Comparison of ENCODE assay signal across 34 cellular contexts in the genomic region with DNA sequence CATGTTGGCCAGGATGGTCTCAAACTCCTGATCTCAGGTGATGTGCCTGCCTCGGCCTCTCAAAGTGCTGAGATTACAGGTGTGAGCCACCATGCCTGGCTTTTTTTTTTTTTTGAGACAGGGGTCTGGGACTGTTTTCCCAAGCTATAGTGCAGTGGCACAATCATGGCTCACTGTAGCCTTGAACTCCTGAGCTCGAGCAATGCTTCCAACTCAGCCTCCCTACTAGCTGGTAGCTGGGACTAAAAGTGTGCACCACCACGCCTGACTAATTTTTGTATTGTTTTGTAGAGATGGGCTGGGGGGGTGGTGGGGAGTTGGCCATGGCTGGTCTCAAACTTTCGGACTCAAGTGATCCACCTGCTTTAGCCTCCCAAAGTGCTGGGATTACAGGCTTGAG.
"Had no signal": no experiment of that assay in that cellular context is flagged by ENCODE, and none has a peak within 500 bp of the region (broad histone marks: within the 10 kb centered on the region; RNA-seq: fewer than 3 reads in every experiment).

No MANE protein-coding gene starts in this region.

- FAIRE-seq: astrocyte, bronchial epithelial cell had no signal

- H3K27ac ChIP-seq: adrenal gland, ascending aorta, body of pancreas, brain microvascular endothelial cell, breast epithelium, cardiac muscle cell had no signal

- ATAC-seq: activated naive CD4-positive, alpha-beta T cell treated with anti-CD3 and anti-CD28 coated beads, Interleukin-2, amount 50 U/mL, for 72 hours; activated naive CD8-positive, alpha-beta T cell treated with anti-CD3 and anti-CD28 coated beads, Interleukin-2, amount 50 U/mL, for 24 hours; activated T-cell treated with anti-CD3 and anti-CD28 coated beads, Interleukin-2, amount 50 U/mL, for 4 hours; activated T-cell treated with anti-CD3 and anti-CD28 coated beads, Interleukin-2, amount 50 U/mL, for 72 hours; activated T-helper 17 cell treated with anti-CD3 and anti-CD28 coated beads, Interleukin-2, amount 50 U/mL, for 72 hours; body of pancreas had no signal

- H3K27me3 ChIP-seq: adrenal gland, ascending aorta, body of pancreas, brain microvascular endothelial cell, breast epithelium, cardiac muscle cell had no signal

- H3K9me3 ChIP-seq: adrenal gland, ascending aorta, body of pancreas, breast epithelium had no signal

- DNase-seq: activated effector memory CD4-positive, alpha-beta T cell treated with anti-CD3 and anti-CD28 coated beads, Interleukin-2, amount 50 U/mL, for 16 hours; activated effector memory CD4-positive, alpha-beta T cell treated with Interleukin-2 at 50 U/mL for 16 hours; activated gamma-delta T cell; activated gamma-delta T cell treated with Interleukin-2 at 50 U/mL for 16 hours; activated naive CD4-positive, alpha-beta T cell; activated naive CD4-positive, alpha-beta T cell treated with anti-CD3 and anti-CD28 coated beads for 36 hours; activated naive CD4-positive, alpha-beta T cell treated with anti-CD3 and anti-CD28 coated beads, Interleukin-2, amount 10 ng/mL, durations not matched to agents 7 days and 5 days; activated naive CD4-positive, alpha-beta T cell treated with anti-CD3 and anti-CD28 coated beads, Interleukin-2, amount 50 U/mL, for 16 hours; activated naive CD4-positive, alpha-beta T cell treated with Interleukin-2 at 50 U/mL for 16 hours; activated naive CD8-positive, alpha-beta T cell treated with anti-CD3 and anti-CD28 coated beads for 36 hours; activated naive CD8-positive, alpha-beta T cell treated with anti-CD3 and anti-CD28 coated beads, Interleukin-2, amount 10 ng/mL, durations not matched to agents 7 days and 5 days; activated naive CD8-positive, alpha-beta T cell treated with anti-CD3 and anti-CD28 coated beads, Interleukin-2, amount 50 U/mL, for 24 hours; activated T-cell treated with anti-CD3 and anti-CD28 coated beads, Interleukin-2, amount 50 U/mL, for 1 hour; activated T-cell treated with anti-CD3 and anti-CD28 coated beads, Interleukin-2, amount 50 U/mL, for 24 hours; activated T-cell treated with anti-CD3 and anti-CD28 coated beads, Interleukin-2, amount 50 U/mL, for 4 hours; activated T-cell treated with anti-CD3 and anti-CD28 coated beads, Interleukin-2, amount 50 U/mL, for 48 hours; activated T-cell treated with anti-CD3 and anti-CD28 coated beads, Interleukin-2, amount 50 U/mL, for 72 hours; adrenal gland; amniotic stem cell; amygdala; anterior cingulate cortex; aorta; body of pancreas; brain microvascular endothelial cell; caudate nucleus; central memory CD4-positive, alpha-beta T cell; cerebellar nuclear complex had no signal

- H3K4me3 ChIP-seq: adrenal gland, ascending aorta, body of pancreas, breast epithelium, cardiac muscle cell had no signal

- H3K4me1 ChIP-seq: adrenal gland, ascending aorta, body of pancreas, breast epithelium had no signal

- H3K36me3 ChIP-seq: adrenal gland, ascending aorta, brain microvascular endothelial cell, breast epithelium, cardiac muscle cell had no signal
